Comparison of ENCODE assay signal across 1 cellular context in the genomic region with DNA sequence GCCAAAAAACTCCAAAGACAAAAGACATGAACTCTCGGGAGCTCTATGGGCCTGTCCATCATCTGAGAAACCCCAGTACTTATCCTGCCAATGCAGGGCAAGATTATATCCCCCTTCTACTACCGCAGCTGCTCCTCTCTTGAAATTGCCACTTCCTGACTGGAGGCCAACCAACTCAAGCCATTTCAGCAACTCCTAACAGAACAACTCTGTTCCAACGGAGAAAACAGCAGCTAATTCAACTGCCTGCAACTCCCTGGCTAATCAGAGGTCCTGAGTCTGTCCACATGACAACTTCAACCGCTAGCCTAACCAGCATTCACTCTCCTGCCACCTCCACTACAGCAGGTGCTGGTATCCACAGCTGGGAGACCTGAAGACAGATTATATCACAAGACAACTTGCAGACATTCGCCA.
TF ChIP-seq lines count a peak whose summit lies in the region.

No MANE protein-coding gene starts in this region.

TF ChIP-seq in GM12878, 131 proteins besides CTCF, POLR2A, EP300 and RAD21:
- TF ChIP-seq PBX3 (IDR thresholded peaks at IDR 0.05; ENCODE audit: insufficient replicate concordance, low read depth, low read length) (peak; percentile 39), SMAD5 (IDR thresholded peaks at IDR 0.05; ENCODE audit: low read depth) (no peak), ZBTB33 (IDR thresholded peaks at IDR 0.05) (0 out of 2 replicates have a peak, but pooled peaks have one; percentile 37)
- TF ChIP-seq, protein P1, sequence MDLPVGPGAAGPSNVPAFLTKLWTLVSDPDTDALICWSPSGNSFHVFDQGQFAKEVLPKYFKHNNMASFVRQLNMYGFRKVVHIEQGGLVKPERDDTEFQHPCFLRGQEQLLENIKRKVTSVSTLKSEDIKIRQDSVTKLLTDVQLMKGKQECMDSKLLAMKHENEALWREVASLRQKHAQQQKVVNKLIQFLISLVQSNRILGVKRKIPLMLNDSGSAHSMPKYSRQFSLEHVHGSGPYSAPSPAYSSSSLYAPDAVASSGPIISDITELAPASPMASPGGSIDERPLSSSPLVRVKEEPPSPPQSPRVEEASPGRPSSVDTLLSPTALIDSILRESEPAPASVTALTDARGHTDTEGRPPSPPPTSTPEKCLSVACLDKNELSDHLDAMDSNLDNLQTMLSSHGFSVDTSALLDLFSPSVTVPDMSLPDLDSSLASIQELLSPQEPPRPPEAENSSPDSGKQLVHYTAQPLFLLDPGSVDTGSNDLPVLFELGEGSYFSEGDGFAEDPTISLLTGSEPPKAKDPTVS (IDR thresholded peaks at IDR 0.05; ENCODE audit: low read depth, low read length), result no peak
- TF ChIP-seq, protein P2, sequence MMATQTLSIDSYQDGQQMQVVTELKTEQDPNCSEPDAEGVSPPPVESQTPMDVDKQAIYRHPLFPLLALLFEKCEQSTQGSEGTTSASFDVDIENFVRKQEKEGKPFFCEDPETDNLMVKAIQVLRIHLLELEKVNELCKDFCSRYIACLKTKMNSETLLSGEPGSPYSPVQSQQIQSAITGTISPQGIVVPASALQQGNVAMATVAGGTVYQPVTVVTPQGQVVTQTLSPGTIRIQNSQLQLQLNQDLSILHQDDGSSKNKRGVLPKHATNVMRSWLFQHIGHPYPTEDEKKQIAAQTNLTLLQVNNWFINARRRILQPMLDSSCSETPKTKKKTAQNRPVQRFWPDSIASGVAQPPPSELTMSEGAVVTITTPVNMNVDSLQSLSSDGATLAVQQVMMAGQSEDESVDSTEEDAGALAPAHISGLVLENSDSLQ (IDR thresholded peaks at IDR 0.05), result peak; percentile 61; the same call in 1 of the 2 replicates
